ENCODE assay signal across 22 cellular contexts in the genomic region with DNA sequence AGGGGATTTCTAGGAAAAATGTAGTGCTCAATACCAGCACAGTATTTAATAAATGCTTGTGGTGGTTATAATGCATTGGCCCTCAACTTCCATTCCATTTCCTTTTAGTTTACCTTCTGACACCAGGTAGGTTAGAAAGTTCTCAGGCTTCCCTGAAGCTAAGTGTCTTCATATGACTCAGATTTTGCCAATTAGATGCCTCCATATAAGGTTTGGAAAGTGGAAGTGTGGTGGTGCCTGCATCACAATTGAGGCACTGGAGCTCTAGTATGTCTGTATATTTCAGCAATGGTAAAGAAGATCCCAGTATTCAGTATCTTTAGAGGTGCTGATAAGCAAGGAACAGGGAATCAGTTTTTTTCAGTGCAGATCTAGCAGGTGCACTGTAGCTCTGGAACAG. TPM values are rescaled to one million over a fixed set of nuclear protein-coding genes. Genes with fewer than 3 reads are reported as not detected.
DNase-seq lines count a peak whose midpoint lies in the region; ATAC-seq, FAIRE-seq and TF ChIP-seq lines count a peak whose summit lies in the region.
"Had no signal": no experiment of that assay in that cellular context is flagged by ENCODE, and none has a peak within 500 bp of the region (broad histone marks: within the 10 kb centered on the region; RNA-seq: fewer than 3 reads in every experiment).

No MANE protein-coding gene starts in this region.

- POLR2A ChIA-PET in CD8-positive, alpha-beta T cell (lab: Charles Lee), result interaction anchor here (0.6 kb wide), 1 partner anchor 31 kb away, joined by 4 read pairs; no protein-coding TSS in a partner anchor
- POLR2A ChIA-PET in PC-9 (lab: Charles Lee; ENCODE audit: unreplicated experiment), result no interaction called here
- POLR2A ChIA-PET in GM12878 (lab: Charles Lee), result no interaction called here

- FAIRE-seq in GM12878 (lab: Jason Lieb, UNC) (no peak), RCC 7860 (lab: Jason Lieb, UNC) (no peak)
- FAIRE-seq: GM12891, GM19239, HepG2 had no signal

- peaks cover 26% of the 10 kb centered on the region for H3K36me3 ChIP-seq in CD8-positive, alpha-beta T cell (ENCODE audit: insufficient read depth, low read length)
- no peaks in the 10 kb centered on the region for H3K36me3 ChIP-seq in PC-9 (ENCODE audit: low read depth)
- H3K36me3 ChIP-seq in GM12878 (ENCODE audit: control insufficient read depth in 2 of 2, insufficient read depth in 2 of 2, low read length in 1 of 2), result peaks cover 2 to 14% of the 10 kb centered on the region in 2 experiments

- no peak for ATAC-seq in CD8-positive, alpha-beta T cell
- ATAC-seq in GM12878, result peak; percentile 66
- ATAC-seq in GM21717 (IDR thresholded peaks at IDR 0.05; ENCODE audit: unreplicated experiment), result no peak
- ATAC-seq: HepG2 had no signal

- no peak for TF ChIP-seq RAD21 in GM12878 (IDR thresholded peaks at IDR 0.05; ENCODE audit: insufficient read depth, low read depth, low read length)

- no peaks in the 10 kb centered on the region for H3K27me3 Mint-ChIP-seq in activated naive CD4-positive, alpha-beta T cell treated with anti-CD3 and anti-CD28 coated beads for 36 hours (ENCODE audit: low read depth)
- no peaks in the 10 kb centered on the region for H3K27me3 Mint-ChIP-seq in CD8-positive, alpha-beta T cell (ENCODE audit: low read depth)
- H3K27me3 Mint-ChIP-seq: B cell; CD8-positive, alpha-beta memory T cell; IgD-negative memory B cell had no signal

- H3K27ac ChIP-seq in CD8-positive, alpha-beta T cell (ENCODE audit: low read depth, low read length), result no peak overlapping the region
- H3K27ac ChIP-seq in PC-9 (no peak overlapping the region), GM12878 (ENCODE audit: control insufficient read depth, insufficient read depth) (no peak overlapping the region)
- H3K27ac ChIP-seq: BLaER1 treated with 17β-estradiol and CSF1 and Interleukin-3, amounts not matched to agents 10 nM and 100 nM; GM23248 had no signal

- peak; percentile 31 for DNase-seq in activated naive CD4-positive, alpha-beta T cell treated with anti-CD3 and anti-CD28 coated beads for 36 hours
- no peak for DNase-seq in activated naive CD4-positive, alpha-beta T cell treated with Interleukin-2 at 50 U/mL for 16 hours
- DNase-seq in CD8-positive, alpha-beta T cell, result no peak
- DNase-seq in PC-9 (no peak), GM12878 (ENCODE audit: low read depth, low spot score) (no peak), NCI-H345 treated with DMSO at 0.1 percent for 48 hours (lab: John Stamatoyannopoulos, UW; ENCODE audit: unreplicated experiment) (no peak), RCC 7860 (ENCODE audit: low spot score) (no peak)
- DNase-seq: CD8-positive, alpha-beta memory T cell; COR-L47; DMS 273 treated with DMSO at 0.1 percent for 48 hours; DMS53; DND-41; EL; GM23248 had no signal

- no peak overlapping the region for H3K9ac ChIP-seq in GM12878 (ENCODE audit: control insufficient read depth, insufficient read depth, low read length)
- H3K9ac ChIP-seq: BLaER1 treated with 17β-estradiol and CSF1 and Interleukin-3, amounts not matched to agents 10 nM and 100 nM; GM23248 had no signal

- TF ChIP-seq POLR2A in GM12878 (IDR thresholded peaks at IDR 0.05; ENCODE audit: low read depth, low read length), result no peak

- H3K4me2 ChIP-seq in PC-9 (no peak overlapping the region), GM12878 (ENCODE audit: control insufficient read depth, insufficient read depth) (no peak overlapping the region)
- H3K4me2 ChIP-seq: BLaER1 treated with 17β-estradiol and CSF1 and Interleukin-3, amounts not matched to agents 10 nM and 100 nM had no signal

- H3F3A ChIP-seq in PC-9 (ENCODE audit: insufficient read depth, low read depth), result peaks cover under 1% of the 10 kb centered on the region; the same call in 1 of the 2 replicates

- SMC1A ChIA-PET in GM12878 (lab: Charles Lee; ENCODE audit: uncharacterized antibody, unreplicated experiment), result interaction anchor here (2.2 kb wide), 1 partner anchor 16 kb away, joined by 5 read pairs; no protein-coding TSS in a partner anchor

- no peak for TF ChIP-seq CTCF in CD8-positive, alpha-beta T cell (IDR thresholded peaks at IDR 0.05)
- TF ChIP-seq CTCF in PC-9 (conservative IDR thresholded peaks at IDR 0.05), result no peak
- TF ChIP-seq CTCF in GM12878 (IDR thresholded peaks at IDR 0.05 in 2 of 3, conservative IDR thresholded peaks at IDR 0.05 in 1 of 3; ENCODE audit: control insufficient read depth in 2 of 3, extremely low read depth in 1 of 3, insufficient read depth in 1 of 3, low read depth in 3 of 3, low read length in 3 of 3), result no peak

- CTCF ChIA-PET in activated naive CD4-positive, alpha-beta T cell treated with anti-CD3 and anti-CD28 coated beads for 36 hours (lab: Charles Lee), result no interaction called here
- CTCF ChIA-PET in CD8-positive, alpha-beta T cell (lab: Charles Lee), result no interaction called here
- CTCF ChIA-PET in PC-9 (lab: Charles Lee) (interaction anchor here (0.5 kb wide), 1 partner anchor 640 kb away, joined by 4 read pairs; no protein-coding TSS in a partner anchor), GM12878 (lab: Yijun Ruan, JAX) (interaction anchor here (0.8 kb wide), 2 partner anchors 15 to 148 kb away, joined by 3 read pairs; no protein-coding TSS in a partner anchor)

- no peak for TF ChIP-seq EP300 in GM12878 (IDR thresholded peaks at IDR 0.05; ENCODE audit: borderline replicate concordance in 1 of 2, control insufficient read depth in 1 of 2, low read depth in 2 of 2, low read length in 2 of 2)

- no peaks in the 10 kb centered on the region for H3K9me2 ChIP-seq in PC-9 (ENCODE audit: insufficient read depth)

- in situ Hi-C loops in GM12878 (cut with MboI), result no loop called here

- intact Hi-C loops in activated naive CD4-positive, alpha-beta T cell treated with anti-CD3 and anti-CD28 coated beads for 36 hours (cut with micrococcal nuclease), result no loop called here
- intact Hi-C loops in CD8-positive, alpha-beta T cell (cut with DNase I, micrococcal nuclease), result no loop called here
- intact Hi-C loops in PC-9 (cut with micrococcal nuclease; ENCODE audit: unreplicated experiment) (no loop called here), GM12878 (cut with micrococcal nuclease; ENCODE audit: unreplicated experiment) (no loop called here)

- no peaks in the 10 kb centered on the region for H3K4me1 ChIP-seq in CD8-positive, alpha-beta T cell (ENCODE audit: insufficient read depth, low read length)
- H3K4me1 ChIP-seq in PC-9 (replicated peaks; ENCODE audit: insufficient read depth) (peaks cover 10% of the 10 kb centered on the region; the same call in 1 of the 2 replicates), GM12878 (ENCODE audit: control insufficient read depth, insufficient read depth, low read length) (no peaks in the 10 kb centered on the region)
- H3K4me1 ChIP-seq: BLaER1 treated with 17β-estradiol and CSF1 and Interleukin-3, amounts not matched to agents 10 nM and 100 nM had no signal

- H3K4me3 ChIP-seq in CD8-positive, alpha-beta T cell (ENCODE audit: low read depth, low read length), result no peak overlapping the region
- no peak overlapping the region for H3K4me3 ChIP-seq in PC-9
- no peak overlapping the region for H3K4me3 ChIP-seq in GM12878
- H3K4me3 ChIP-seq: BLaER1 treated with 17β-estradiol and CSF1 and Interleukin-3, amounts not matched to agents 10 nM and 100 nM; GM23248; HAP-1 had no signal

- H4K20me1 ChIP-seq in PC-9 (ENCODE audit: insufficient read depth), result no peaks in the 10 kb centered on the region; the same call in 1 of the 2 replicates
- H4K20me1 ChIP-seq in GM12878 (ENCODE audit: control insufficient read depth, insufficient read depth), result no peaks in the 10 kb centered on the region

- no peaks in the 10 kb centered on the region for H3K9me3 ChIP-seq in CD8-positive, alpha-beta T cell (ENCODE audit: low read length)
- H3K9me3 ChIP-seq in PC-9 (ENCODE audit: insufficient read depth, low read depth) (no peaks in the 10 kb centered on the region), GM12878 (replicated peaks; ENCODE audit: control insufficient read depth, insufficient read depth, low read length) (no peaks in the 10 kb centered on the region)
- H3K9me3 ChIP-seq: BLaER1 treated with 17β-estradiol and CSF1 and Interleukin-3, amounts not matched to agents 10 nM and 100 nM; HAP-1 had no signal

- H3K27ac Mint-ChIP-seq in activated naive CD4-positive, alpha-beta T cell treated with anti-CD3 and anti-CD28 coated beads for 36 hours, result peak overlapping the region; percentile 19
- peak overlapping the region; percentile 37 for H3K27ac Mint-ChIP-seq in CD8-positive, alpha-beta T cell
- H3K27ac Mint-ChIP-seq: B cell; CD8-positive, alpha-beta memory T cell; IgD-negative memory B cell had no signal

- H3K36me3 Mint-ChIP-seq in activated naive CD4-positive, alpha-beta T cell treated with anti-CD3 and anti-CD28 coated beads for 36 hours (ENCODE audit: low read depth), result peaks cover 31% of the 10 kb centered on the region
- H3K36me3 Mint-ChIP-seq in CD8-positive, alpha-beta T cell, result peaks cover 56% of the 10 kb centered on the region

- no peaks in the 10 kb centered on the region for H3K27me3 ChIP-seq in CD8-positive, alpha-beta T cell (ENCODE audit: insufficient read depth, low read length)
- no peaks in the 10 kb centered on the region for H3K27me3 ChIP-seq in PC-9 (ENCODE audit: insufficient read depth, low read depth)
- H3K27me3 ChIP-seq in GM12878 (replicated peaks in 1 of 2; ENCODE audit: control insufficient read depth in 2 of 2, insufficient read depth in 2 of 2, low read length in 1 of 2), result no peaks in the 10 kb centered on the region
- H3K27me3 ChIP-seq: BLaER1 treated with 17β-estradiol and CSF1 and Interleukin-3, amounts not matched to agents 10 nM and 100 nM had no signal

- TSS peak; percentile 12 for BruUV-seq in PC-9 (replicated peaks; lab: Mats Ljungman, UMichigan)
- BruUV-seq in GM12878 (replicated peaks; lab: Mats Ljungman, UMichigan), result TSS peak; percentile 32

- peaks cover 27% of the 10 kb centered on the region for H3K4me1 Mint-ChIP-seq in activated naive CD4-positive, alpha-beta T cell treated with anti-CD3 and anti-CD28 coated beads for 36 hours (ENCODE audit: low read depth)
- H3K4me1 Mint-ChIP-seq in CD8-positive, alpha-beta T cell (ENCODE audit: low read depth), result peaks cover 18% of the 10 kb centered on the region
- H3K4me1 Mint-ChIP-seq: B cell, IgD-negative memory B cell had no signal

- RAD21 ChIA-PET in GM12878 (lab: Charles Lee; ENCODE audit: unreplicated experiment), result no interaction called here

- H3K9me3 Mint-ChIP-seq in activated naive CD4-positive, alpha-beta T cell treated with anti-CD3 and anti-CD28 coated beads for 36 hours, result no peaks in the 10 kb centered on the region
- no peaks in the 10 kb centered on the region for H3K9me3 Mint-ChIP-seq in CD8-positive, alpha-beta T cell
- H3K9me3 Mint-ChIP-seq: CD8-positive, alpha-beta memory T cell; IgD-negative memory B cell had no signal

- H3K79me2 ChIP-seq in PC-9 (ENCODE audit: low read depth) (peaks cover 6% of the 10 kb centered on the region; the same call in 1 of the 2 replicates), GM12878 (ENCODE audit: control insufficient read depth, insufficient read depth, low read length) (peaks cover 2% of the 10 kb centered on the region)

- no peak overlapping the region for H3K4me3 Mint-ChIP-seq in activated naive CD4-positive, alpha-beta T cell treated with anti-CD3 and anti-CD28 coated beads for 36 hours
- H3K4me3 Mint-ChIP-seq in CD8-positive, alpha-beta T cell, result no peak overlapping the region
- H3K4me3 Mint-ChIP-seq: B cell; CD8-positive, alpha-beta memory T cell had no signal

- H2AFZ ChIP-seq in PC-9 (no peak overlapping the region), GM12878 (ENCODE audit: control insufficient read depth, low read depth, low read length) (no peak overlapping the region)
- H2AFZ ChIP-seq: GM23248 had no signal

RNA-seq across cellular contexts. Expression of gene XRN1, which starts 18.3 kb away (rescaled TPM):
- total RNA-seq in activated naive CD4-positive, alpha-beta T cell treated with anti-CD3 and anti-CD28 coated beads for 36 hours, result 10 to 100 TPM; 63.9 to 64.5 TPM
- total RNA-seq in CD8-positive, alpha-beta T cell, result 100 to 1,000 TPM in 1 of 2 experiments, 10 to 100 TPM in 1; 91.0 to 105 TPM
- 45.3 and 47.0 TPM in 2 replicates for total RNA-seq in PC-9 (2021)
- 244 and 260 TPM in 2 replicates for total RNA-seq in GM12878 (2013; cell fraction: nucleolus; rRNA removed)
- total RNA-seq in GM12878 (2014; rRNA removed), result 19.3 and 35.9 TPM in 2 replicates
- total RNA-seq in GM12878 (2014; rRNA removed; fragmentation: Illumina TruSeq; extraction: Trizol), result 26.9 and 28.6 TPM in 2 replicates
- 16.2 and 19.3 TPM in 2 replicates for total RNA-seq in GM12878 (2021)
- polyA plus RNA-seq in GM12878 (2011; ENCODE audit: low read depth), result 4.8 TPM
- 38.8 and 43.8 TPM in 2 replicates for polyA plus RNA-seq in GM12878 (2011; rRNA removed)
- 7.4 and 15.9 TPM in 2 replicates for polyA plus RNA-seq in GM12878 (2011; cell fraction: cytosol; rRNA removed)
- polyA plus RNA-seq in GM12878 (2011; cell fraction: nucleus; rRNA removed), result 29.3 and 41.0 TPM in 2 replicates
- polyA plus RNA-seq in GM12878 (2012), result 11.1 and 12.4 TPM in 2 replicates
- 16.8 and 28.8 TPM in 2 replicates for polyA plus RNA-seq in GM12878 (2014; fragmentation: Illumina TruSeq; extraction: Trizol)
- polyA plus RNA-seq in GM12878 (2014; fragmentation: Nextera tagmentation; extraction: Ambion mirVana), result 1 to 10 TPM; 1.7 to 7.5 TPM
- polyA plus RNA-seq in GM12878 (2014; rRNA removed), result 6.7 and 14.2 TPM in 2 replicates
- 10 to 100 TPM; 10.6 to 12.4 TPM for polyA plus RNA-seq in GM12878 (2016; fragmentation: Nextera tagmentation; extraction: Ambion mirVana)
- 56.4 and 57.3 TPM in 2 replicates for polyA minus RNA-seq in GM12878 (2011; rRNA and poly(A)+ RNA removed)
- polyA minus RNA-seq in GM12878 (2011; cell fraction: cytosol; rRNA and poly(A)+ RNA removed), result 26.8 and 42.2 TPM in 2 replicates
- polyA minus RNA-seq in GM12878 (2011; cell fraction: nucleus; rRNA and poly(A)+ RNA removed), result 69.3 and 104 TPM in 2 replicates

Comparison
In these comparisons a context has a peak if more than half of its experiments do, and no peak if none do; other contexts are left out.
1. CTCF ChIA-PET loops: an anchor here in PC-9 (0.5 kb wide) and GM12878 (0.8 kb wide); none called in activated naive CD4-positive, alpha-beta T cell treated with anti-CD3 and anti-CD28 coated beads for 36 hours and CD8-positive, alpha-beta T cell.